ENCODE assay signal across 8 cellular contexts in genomic region chr3:49471856-49472495, GRCh38. TPM values are rescaled to one million over a fixed set of nuclear protein-coding genes. Genes with fewer than 3 reads are reported as not detected.
DNase-seq lines count a peak whose midpoint lies in the region; ATAC-seq and TF ChIP-seq lines count a peak whose summit lies in the region.
"Had no signal": no experiment of that assay in that cellular context is flagged by ENCODE, and none has a peak within 500 bp of the region (broad histone marks: within the 10 kb centered on the region; RNA-seq: fewer than 3 reads in every experiment).

No MANE protein-coding gene starts in this region.

- H3K9me3 Mint-ChIP-seq in activated naive CD8-positive, alpha-beta T cell treated with anti-CD3 and anti-CD28 coated beads for 36 hours = peaks cover 3% of the 10 kb centered on the region
- H3K9me3 Mint-ChIP-seq in stimulated activated naive CD8-positive, alpha-beta T cell treated with anti-CD3 and anti-CD28 coated beads, Interleukin-15, amount 100 ng/mL, for 72 hours = no peaks in the 10 kb centered on the region

- H3K9ac ChIP-seq in KMS-11 = no peak overlapping the region
- peak overlapping the region; percentile 86; the same call in 1 of the 2 replicates for H3K9ac ChIP-seq in iPS-20b (ENCODE audit: low read depth, low read length)

- H3K27ac ChIP-seq in KMS-11 (no peak overlapping the region), iPS-20b (ENCODE audit: low read length) (no peak overlapping the region)

- H3K4me1 Mint-ChIP-seq in activated naive CD8-positive, alpha-beta T cell treated with anti-CD3 and anti-CD28 coated beads for 36 hours = peaks cover 34% of the 10 kb centered on the region
- H3K4me1 Mint-ChIP-seq in stimulated activated naive CD8-positive, alpha-beta T cell treated with anti-CD3 and anti-CD28 coated beads, Interleukin-15, amount 100 ng/mL, for 72 hours = peaks cover 41% of the 10 kb centered on the region

- peak overlapping the region; percentile 88; the same call in 1 of the 2 replicates for H3K4me2 ChIP-seq in KMS-11

- no peak overlapping the region for H3K27ac Mint-ChIP-seq in activated naive CD8-positive, alpha-beta T cell treated with anti-CD3 and anti-CD28 coated beads for 36 hours
- H3K27ac Mint-ChIP-seq in stimulated activated naive CD8-positive, alpha-beta T cell treated with anti-CD3 and anti-CD28 coated beads, Interleukin-15, amount 100 ng/mL, for 72 hours = peak overlapping the region in 1 of 2 donors; percentile 12

- peaks cover 25% of the 10 kb centered on the region for H3K36me3 Mint-ChIP-seq in activated naive CD8-positive, alpha-beta T cell treated with anti-CD3 and anti-CD28 coated beads for 36 hours

- H3K4me3 Mint-ChIP-seq in activated naive CD8-positive, alpha-beta T cell treated with anti-CD3 and anti-CD28 coated beads for 36 hours = peak overlapping the region; percentile 89
- peak overlapping the region; percentile 88 to 90 for H3K4me3 Mint-ChIP-seq in stimulated activated naive CD8-positive, alpha-beta T cell treated with anti-CD3 and anti-CD28 coated beads, Interleukin-15, amount 100 ng/mL, for 72 hours

- H3K4me3 ChIP-seq in KMS-11 (IDR thresholded peaks at IDR 0.05; ENCODE audit: insufficient read depth, low read depth, low read length) (no peak overlapping the region), iPS-20b (ENCODE audit: low read length) (peak overlapping the region; percentile 93)

- H3K27me3 ChIP-seq in KMS-11 (ENCODE audit: insufficient read depth, low read depth) = no peaks in the 10 kb centered on the region
- no peaks in the 10 kb centered on the region for H3K27me3 ChIP-seq in iPS-20b (ENCODE audit: insufficient read depth, low read length)

- peaks cover 35% of the 10 kb centered on the region for H3K79me2 ChIP-seq in KMS-11 (ENCODE audit: insufficient read depth, low read depth)

- no peak for TF ChIP-seq CTCF in KMS-11 (conservative IDR thresholded peaks at IDR 0.05; ENCODE audit: low read depth, low read length)

- no peaks in the 10 kb centered on the region for H4K20me1 ChIP-seq in KMS-11 (ENCODE audit: insufficient read depth)

- H3K36me3 ChIP-seq in KMS-11 (ENCODE audit: insufficient read depth) (no peaks in the 10 kb centered on the region), iPS-20b (ENCODE audit: insufficient read depth, low read depth, low read length) (peaks cover 10% of the 10 kb centered on the region)

- H3K27me3 Mint-ChIP-seq in activated naive CD8-positive, alpha-beta T cell treated with anti-CD3 and anti-CD28 coated beads for 36 hours = no peaks in the 10 kb centered on the region
- H3K27me3 Mint-ChIP-seq in stimulated activated naive CD8-positive, alpha-beta T cell treated with anti-CD3 and anti-CD28 coated beads, Interleukin-15, amount 100 ng/mL, for 72 hours = no peaks in the 10 kb centered on the region

- ATAC-seq in stimulated activated naive CD8-positive, alpha-beta T cell treated with anti-CD3 and anti-CD28 coated beads, Interleukin-15, amount 100 ng/mL, for 72 hours = no peak
- no peak for ATAC-seq in HG03439 (IDR thresholded peaks at IDR 0.05; ENCODE audit: unreplicated experiment)

- no peaks in the 10 kb centered on the region for H3K9me3 ChIP-seq in iPS-20b (ENCODE audit: insufficient read depth, low read depth, low read length)

- no peak for DNase-seq in activated naive CD8-positive, alpha-beta T cell treated with anti-CD3 and anti-CD28 coated beads for 36 hours
- no peak for DNase-seq in stimulated activated naive CD8-positive, alpha-beta T cell treated with anti-CD3 and anti-CD28 coated beads, Interleukin-15, amount 100 ng/mL, for 72 hours
- DNase-seq in NCI-H2107 treated with DMSO at 0.1 percent for 48 hours (lab: John Stamatoyannopoulos, UW; ENCODE audit: unreplicated experiment) (no peak), NCI-H1417 (lab: John Stamatoyannopoulos, UW) (no peak)
- DNase-seq: small intestine had no signal

- H2AFZ ChIP-seq in KMS-11 (ENCODE audit: low read depth) = no peak overlapping the region

- peaks cover 29% of the 10 kb centered on the region for H3K4me1 ChIP-seq in KMS-11 (ENCODE audit: low read depth, poor library complexity, severe bottlenecking)
- peaks cover 20% of the 10 kb centered on the region for H3K4me1 ChIP-seq in iPS-20b (ENCODE audit: insufficient read depth, low read length)

RNA-seq across cellular contexts. Expression of gene DAG1, which starts 1.9 kb away (rescaled TPM):
- 10 to 100 TPM; 10.8 to 12.3 TPM for total RNA-seq in activated naive CD8-positive, alpha-beta T cell treated with anti-CD3 and anti-CD28 coated beads for 36 hours

RNA-seq across cellular contexts. Expression of gene NICN1, which starts 42.9 kb away (rescaled TPM):
- 1 to 10 TPM; 7.3 to 8.7 TPM for total RNA-seq in activated naive CD8-positive, alpha-beta T cell treated with anti-CD3 and anti-CD28 coated beads for 36 hours

RNA-seq across cellular contexts. Expression of gene AMT, which starts 49.7 kb away (rescaled TPM):
- total RNA-seq in activated naive CD8-positive, alpha-beta T cell treated with anti-CD3 and anti-CD28 coated beads for 36 hours = 1 to 10 TPM in 1 of 2 experiments, under 1 TPM in 1; 0.42 to 2.0 TPM

RNA-seq across cellular contexts. Expression of gene TCTA, which starts 59.8 kb away (rescaled TPM):
- total RNA-seq in activated naive CD8-positive, alpha-beta T cell treated with anti-CD3 and anti-CD28 coated beads for 36 hours = 10 to 100 TPM; 10.2 to 10.5 TPM
